Comparison of ENCODE assay signal across 24 cellular contexts in genomic region chr5:15674716-15675115, GRCh38.
DNase-seq lines count a peak whose midpoint lies in the region; ATAC-seq, FAIRE-seq and TF ChIP-seq lines count a peak whose summit lies in the region.
"Had no signal": no experiment of that assay in that cellular context is flagged by ENCODE, and none has a peak within 500 bp of the region (broad histone marks: within the 10 kb centered on the region; RNA-seq: fewer than 3 reads in every experiment).

No MANE protein-coding gene starts in this region.

- H3K4me1 ChIP-seq in SK-N-SH (ENCODE audit: control insufficient read depth in 1 of 2, insufficient read depth in 2 of 2, low read depth in 1 of 2, low read length in 1 of 2) (peaks cover 0 to 10% of the 10 kb centered on the region in 2 experiments; a peak in 2 of 4 replicates), endodermal cell (ENCODE audit: control insufficient read depth, insufficient read depth, low read length) (peaks cover 9% of the 10 kb centered on the region), tibial artery (peaks cover 0 to 41% (median 6%) of the 10 kb centered on the region in 4 donors)
- H3K4me1 ChIP-seq: BLaER1, Caco-2 had no signal

- no peak overlapping the region for H3K4me3 Mint-ChIP-seq in endodermal cell
- H3K4me3 Mint-ChIP-seq in nephron, result no peak overlapping the region
- H3K4me3 Mint-ChIP-seq: B cell; CD4-positive, CD25-positive, alpha-beta regulatory T cell; CD8-positive, alpha-beta T cell; GM23338; H9 had no signal

- H2AFZ ChIP-seq in SK-N-SH (ENCODE audit: low read depth), result no peak overlapping the region
- H2AFZ ChIP-seq: GM23338 had no signal

- H3K27me3 ChIP-seq in SK-N-SH (ENCODE audit: insufficient read depth) (no peaks in the 10 kb centered on the region), endodermal cell (ENCODE audit: control insufficient read depth, insufficient read depth, low read length, poor library complexity, severe bottlenecking) (no peaks in the 10 kb centered on the region), tibial artery (no peaks in the 10 kb centered on the region), MG63 (no peaks in the 10 kb centered on the region)
- H3K27me3 ChIP-seq: BLaER1 had no signal

- H3K27ac Mint-ChIP-seq in endodermal cell (peak overlapping the region; percentile 22), nephron (peak overlapping the region in 2 of 3 experiments; percentile 55 to 95)
- H3K27ac Mint-ChIP-seq: B cell; CD4-positive, CD25-positive, alpha-beta regulatory T cell; CD8-positive, alpha-beta T cell; GM23338; H9 had no signal

- peak; percentile 62 for FAIRE-seq in HTR-8/SVneo (lab: Jason Lieb, UNC)
- FAIRE-seq: A204.1, G401.6, GM12878, GM19239 had no signal

- H3K9ac ChIP-seq in SK-N-SH (no peak overlapping the region), endodermal cell (ENCODE audit: extremely low read depth, low read length, poor library complexity, severe bottlenecking) (no peak overlapping the region)
- H3K9ac ChIP-seq: BLaER1 had no signal

- ATAC-seq in SK-N-SH treated with all-trans-retinoic acid at 6 μM for 48 hours (no peak), GM21381 (IDR thresholded peaks at IDR 0.05; ENCODE audit: unreplicated experiment) (no peak)
- ATAC-seq: CD8-positive, alpha-beta T cell; GM12878; GM23338; HCT116 had no signal

- no peak for TF ChIP-seq CTCF in SK-N-SH (IDR thresholded peaks at IDR 0.05)
- TF ChIP-seq CTCF in endodermal cell (conservative IDR thresholded peaks at IDR 0.05), result no peak
- TF ChIP-seq CTCF in nephron (IDR thresholded peaks at IDR 0.05; ENCODE audit: unreplicated experiment in 3 of 3), result no peak
- no peak for TF ChIP-seq CTCF in tibial artery (IDR thresholded peaks at IDR 0.05)

- intact Hi-C loops in tibial artery (cut with DNase I; ENCODE audit: low total_unique reads), result no loop called here

- H3K27ac ChIP-seq in SK-N-SH (ENCODE audit: low read depth in 2 of 2, low read length in 1 of 2), result no peak overlapping the region
- no peak overlapping the region for H3K27ac ChIP-seq in endodermal cell (ENCODE audit: low read depth, low read length)
- no peak overlapping the region for H3K27ac ChIP-seq in tibial artery
- H3K27ac ChIP-seq: 22Rv1, BLaER1, C4-2B had no signal

- H3K27me3 Mint-ChIP-seq in endodermal cell (ENCODE audit: insufficient read depth) (no peaks in the 10 kb centered on the region), nephron (ENCODE audit: low read depth) (no peaks in the 10 kb centered on the region)
- H3K27me3 Mint-ChIP-seq: B cell; CD4-positive, CD25-positive, alpha-beta regulatory T cell had no signal

- no peaks in the 10 kb centered on the region for H4K20me1 ChIP-seq in SK-N-SH (ENCODE audit: insufficient read depth)
- H4K20me1 ChIP-seq: BLaER1 had no signal

- CTCF ChIA-PET in SK-N-SH (lab: Yijun Ruan, JAX), result interaction anchor here (1.2 kb wide), 1 partner anchor 8 kb away, joined by 4 read pairs; no protein-coding TSS in a partner anchor

- 0 out of 4 replicates have a peak, but pooled peaks of 1 of the 2 experiments have one; percentile 23 for TF ChIP-seq EP300 in SK-N-SH (IDR thresholded peaks at IDR 0.05; ENCODE audit: borderline replicate concordance in 1 of 2, low read depth in 1 of 2, low read length in 1 of 2)

- H3K4me1 Mint-ChIP-seq in endodermal cell (peaks cover 57% of the 10 kb centered on the region), nephron (peaks cover 61% of the 10 kb centered on the region)
- H3K4me1 Mint-ChIP-seq: B cell; CD4-positive, CD25-positive, alpha-beta regulatory T cell had no signal

- H3K4me3 ChIP-seq in SK-N-SH (ENCODE audit: low read depth in 2 of 2, low read length in 1 of 2), result no peak overlapping the region
- peak overlapping the region; percentile 0 for H3K4me3 ChIP-seq in endodermal cell (ENCODE audit: low read length)
- no peak overlapping the region for H3K4me3 ChIP-seq in tibial artery
- H3K4me3 ChIP-seq in MG63, result no peak overlapping the region
- H3K4me3 ChIP-seq: BLaER1, GM12878, GM23338 had no signal

- H3K9me3 ChIP-seq in SK-N-SH (no peaks in the 10 kb centered on the region), endodermal cell (ENCODE audit: control insufficient read depth, low read length) (peaks cover 7% of the 10 kb centered on the region), tibial artery (no peaks in the 10 kb centered on the region), MG63 (no peaks in the 10 kb centered on the region)
- H3K9me3 ChIP-seq: BLaER1, Caco-2 had no signal

- POLR2A ChIA-PET in SK-N-SH (lab: Yijun Ruan, JAX), result no interaction called here

- H3K36me3 ChIP-seq in SK-N-SH (replicated peaks in 1 of 2; ENCODE audit: control insufficient read depth in 1 of 2, insufficient read depth in 2 of 2, low read length in 1 of 2) (no peaks in the 10 kb centered on the region), endodermal cell (ENCODE audit: control insufficient read depth, insufficient read depth, low read length) (no peaks in the 10 kb centered on the region), tibial artery (no peaks in the 10 kb centered on the region), MG63 (no peaks in the 10 kb centered on the region)
- H3K36me3 ChIP-seq: BLaER1 had no signal

- H3K4me2 ChIP-seq in SK-N-SH, result no peak overlapping the region
- H3K4me2 ChIP-seq: BLaER1, GM23338 had no signal

- no peak for TF ChIP-seq RAD21 in SK-N-SH (IDR thresholded peaks at IDR 0.05; ENCODE audit: low read length)

- no peaks in the 10 kb centered on the region for H3K9me2 ChIP-seq in SK-N-SH

- H3K36me3 Mint-ChIP-seq in endodermal cell (ENCODE audit: low read depth) (peaks cover 6% of the 10 kb centered on the region), nephron (ENCODE audit: low read depth) (peaks cover 5% of the 10 kb centered on the region)
- H3K36me3 Mint-ChIP-seq: CD4-positive, CD25-positive, alpha-beta regulatory T cell; CD8-positive, alpha-beta T cell had no signal

- no peak for DNase-seq in SK-N-SH
- no peak for DNase-seq in HTR-8/SVneo (ENCODE audit: insufficient read length, low spot score)
- no peak for DNase-seq in endodermal cell
- no peak for DNase-seq in tibial artery
- no peak for DNase-seq in MG63
- DNase-seq: Caco-2; CD4-positive, CD25-positive, alpha-beta regulatory T cell; CD8-positive, alpha-beta T cell; DMS153; DND-41; H9 had no signal

- peaks cover 9% of the 10 kb centered on the region; the same call in 1 of the 2 replicates for H3K79me2 ChIP-seq in SK-N-SH (ENCODE audit: insufficient read depth)

- WGBS in SK-N-SH (ENCODE audit: low lambda C conversion rate), result 87% methylated on average over 2 of the region's 2 CpGs
- WGBS in endodermal cell (ENCODE audit: insufficient coverage in 1 of 2, insufficient read length in 1 of 2), 2 experiments, result 79 to 80% methylated on average over 1 of the region's 2 CpGs

- H3F3A ChIP-seq in SK-N-SH (replicated peaks; ENCODE audit: insufficient read depth), result no peaks in the 10 kb centered on the region

- H3K9me3 Mint-ChIP-seq in endodermal cell, result peaks cover 3% of the 10 kb centered on the region
- no peaks in the 10 kb centered on the region for H3K9me3 Mint-ChIP-seq in nephron
- H3K9me3 Mint-ChIP-seq: GM23338, H9 had no signal

TF ChIP-seq in SK-N-SH treated with all-trans-retinoic acid at 6 μM for 48 hours, 23 proteins besides CTCF, POLR2A, EP300 and RAD21 (continues in another document):
- TF ChIP-seq OSR1 (CRISPR knock-in tag; IDR thresholded peaks at IDR 0.05) (no peak), ISL1 (CRISPR knock-in tag; IDR thresholded peaks at IDR 0.05) (peak; percentile 47; the same call in 1 of the 2 replicates), SNAI2 (CRISPR knock-in tag; IDR thresholded peaks at IDR 0.05) (no peak)

TF ChIP-seq in SK-N-SH, 30 proteins besides CTCF, POLR2A, EP300 and RAD21:
- TF ChIP-seq SIN3A (IDR thresholded peaks at IDR 0.05; ENCODE audit: borderline replicate concordance, low read depth, low read length) (no peak), EZH2phosphoT487 (IDR thresholded peaks at IDR 0.05; ENCODE audit: borderline replicate concordance, low read depth) (no peak), RCOR1 (IDR thresholded peaks at IDR 0.05; ENCODE audit: low read length) (no peak), FOXM1 (IDR thresholded peaks at IDR 0.05; ENCODE audit: low read depth) (no peak), TAF1 (IDR thresholded peaks at IDR 0.05; ENCODE audit: borderline replicate concordance, low read depth, low read length) (no peak), IRF3 (IDR thresholded peaks at IDR 0.05; ENCODE audit: low read depth, low read length) (no peak)
